ENCODE assay signal across 27 cellular contexts in genomic region chr20:24453917-24454316, GRCh38. TPM values are rescaled to one million over a fixed set of nuclear protein-coding genes. Genes with fewer than 3 reads are reported as not detected.
"Had no signal": no experiment of that assay in that cellular context is flagged by ENCODE, and none has a peak within 500 bp of the region (broad histone marks: within the 10 kb centered on the region; RNA-seq: fewer than 3 reads in every experiment).

No MANE protein-coding gene starts in this region.

- H3K4me2 ChIP-seq: PC-9 had no signal

- FAIRE-seq: astrocyte had no signal

- DNase-seq: activated CD4-positive, alpha-beta T cell treated with anti-CD3 and anti-CD28 coated beads for 36 hours; activated CD8-positive, alpha-beta memory T cell treated with anti-CD3 and anti-CD28 coated beads, Interleukin-2, amount 50 U/mL, for 4 hours; activated CD8-positive, alpha-beta T cell treated with anti-CD3 and anti-CD28 coated beads for 36 hours; activated naive CD4-positive, alpha-beta T cell; activated T-cell treated with anti-CD3 and anti-CD28 coated beads, Interleukin-2, amount 50 U/mL, for 72 hours; amygdala; Karpas-422; NCI-H1092 treated with DMSO at 0.1 percent for 48 hours; NCI-H1417 treated with DMSO at 0.1 percent for 48 hours; NCI-H1694; NCI-H2029; NCI-H2107; NCI-H2171 treated with DMSO at 0.1 percent for 48 hours; NCI-H226; NCI-H510A; NCI-H526 treated with DMSO at 0.1 percent for 48 hours; NCI-H82; NK-92 treated with Interleukin-12 subunit alpha and Interleukin-12 subunit beta, amount 100 ng/mL, for 24 hours; PC-9; SIG-M5; T-cell; T-helper 2 cell; T1000 had no signal

- H3K4me3 ChIP-seq: cardiac muscle cell, PC-9 had no signal

- H2AFZ ChIP-seq: PC-9 had no signal

- H3K36me3 ChIP-seq: cardiac muscle cell had no signal

- ATAC-seq: activated CD4-positive, alpha-beta T cell treated with anti-CD3 and anti-CD28 coated beads for 36 hours; activated CD8-positive, alpha-beta T cell treated with anti-CD3 and anti-CD28 coated beads for 36 hours; activated T-cell treated with anti-CD3 and anti-CD28 coated beads, Interleukin-2, amount 50 U/mL, for 72 hours; T-cell had no signal

- H3K27ac ChIP-seq: cardiac muscle cell, PC-9, VCaP had no signal

RNA-seq across cellular contexts. Expression of gene SYNDIG1, which starts 15.5 kb away (rescaled TPM):
- total RNA-seq: activated CD4-positive, alpha-beta T cell treated with anti-CD3 and anti-CD28 coated beads for 36 hours; activated CD8-positive, alpha-beta T cell treated with anti-CD3 and anti-CD28 coated beads for 36 hours; activated T-cell treated with anti-CD3 and anti-CD28 coated beads, Interleukin-2, amount 50 U/mL, for 72 hours; activated T-helper 2 cell treated with anti-CD3 and anti-CD28 coated beads, Interferon-gamma antibody, Interleukin-2, Interleukin-4, amounts not matched to agents 10 μg/mL and 5 μg/mL and 100 μg/mL, durations not matched to agents 14 hours and 24 hours and 36 hours; T-cell had no signal
